8 cellular contexts compared by ENCODE assay signal in genomic region chr6:50815436-50816114, GRCh38. TPM values are rescaled to one million over a fixed set of nuclear protein-coding genes. Genes with fewer than 3 reads are reported as not detected.
DNase-seq lines count a peak whose midpoint lies in the region; ATAC-seq and TF ChIP-seq lines count a peak whose summit lies in the region.

No MANE protein-coding gene starts in this region.

- peak; percentile 46 for TF ChIP-seq CTCF in AG09309 (IDR thresholded peaks at IDR 0.05; ENCODE audit: control insufficient read depth, insufficient read depth, low read depth, low read length, missing control alignments)
- peak; percentile 44 for TF ChIP-seq CTCF in GM13977 (IDR thresholded peaks at IDR 0.05; ENCODE audit: extremely low read depth, insufficient read depth, missing control alignments)
- TF ChIP-seq CTCF in esophagus squamous epithelium (IDR thresholded peaks at IDR 0.05) = peak in 4 of 6 experiments; percentile 15 to 60 (median 30)
- no peak for TF ChIP-seq CTCF in sigmoid colon (IDR thresholded peaks at IDR 0.05)

- in situ Hi-C loops in GM13977 (cut with MboI; ENCODE audit: low pct_unique_long_range_greater_than_20kb, low sequenced_read_pairs, unreplicated experiment) = loop anchor here (25.0 kb wide), 2 partner anchors 1022 to 1197 kb away; no protein-coding TSS in a partner anchor

- DNase-seq in AG09309 (ENCODE audit: low read depth) (no peak), GM13977 (ENCODE audit: low spot score) (no peak), RKO (ENCODE audit: low spot score) (peak; percentile 39), esophagus squamous epithelium (lab: John Stamatoyannopoulos, UW) (no peak), sigmoid colon (no peak), NCI-H226 (no peak), A172 (ENCODE audit: low spot score) (no peak)

- peak; percentile 30 for ATAC-seq in HG02970 (IDR thresholded peaks at IDR 0.05; ENCODE audit: low FRiP score, unreplicated experiment)

- 2 to 5% methylated on average over 16 of the region's 16 CpGs for WGBS in esophagus squamous epithelium, 2 donors
- WGBS in sigmoid colon, 2 donors = 1 to 5% methylated on average over 16 of the region's 16 CpGs

- TF ChIP-seq POLR2A in esophagus squamous epithelium (IDR thresholded peaks at IDR 0.05) (no peak), sigmoid colon (IDR thresholded peaks at IDR 0.05) (no peak)

- peaks cover 0 to 62% (median 4%) of the 10 kb centered on the region in 4 donors for H3K27me3 ChIP-seq in esophagus squamous epithelium
- peaks cover 22 to 81% (median 42%) of the 10 kb centered on the region in 3 donors for H3K27me3 ChIP-seq in sigmoid colon

- H3K27ac ChIP-seq in esophagus squamous epithelium = peak overlapping the region in 3 of 4 donors; percentile 68 to 96 (median 76)
- no peak overlapping the region for H3K27ac ChIP-seq in sigmoid colon

- intact Hi-C loops in esophagus squamous epithelium (cut with DNase I) = loop anchor here (5.0 to 10.0 kb wide), 2 partner anchors 727 to 1229 kb away; no protein-coding TSS in a partner anchor
- intact Hi-C loops in sigmoid colon (cut with DNase I) = loop anchor here (2.0 to 10.0 kb wide), 5 partner anchors 1039 to 1447 kb away; no protein-coding TSS in a partner anchor

- H3K4me1 ChIP-seq in esophagus squamous epithelium (peaks cover 3 to 49% (median 12%) of the 10 kb centered on the region in 3 donors), sigmoid colon (peaks cover 0 to 17% (median 16%) of the 10 kb centered on the region in 4 donors)

- TF ChIP-seq EP300 in sigmoid colon (IDR thresholded peaks at IDR 0.05) = no peak

- H3K4me3 ChIP-seq in AG09309 (ENCODE audit: control insufficient read depth, low read depth, low read length) (peak overlapping the region; percentile 49), esophagus squamous epithelium (peak overlapping the region; percentile 40 to 58 (median 55)), sigmoid colon (peak overlapping the region; percentile 5 to 40 (median 31))

- H3K9me3 ChIP-seq in esophagus squamous epithelium = no peaks in the 10 kb centered on the region
- H3K9me3 ChIP-seq in sigmoid colon = no peaks in the 10 kb centered on the region

- H3K36me3 ChIP-seq in esophagus squamous epithelium = no peaks in the 10 kb centered on the region
- H3K36me3 ChIP-seq in sigmoid colon = no peaks in the 10 kb centered on the region

RNA-seq across cellular contexts. Expression of gene TFAP2B, which starts 3.1 kb away (rescaled TPM):
- total RNA-seq in esophagus squamous epithelium = 1 to 10 TPM in 3 of 4 donors, under 1 TPM in 1; 0.35 to 4.4 (median 1.8) TPM
- total RNA-seq in sigmoid colon = under 1 TPM in 2 of 4 donors, not detected in 2; under 0.01 to 0.66 TPM
- polyA plus RNA-seq in sigmoid colon = under 1 TPM in 1 of 3 donors, not detected in 2; 0.01 TPM
- total RNA-seq in A172 (2014; rRNA removed; shearing (Covaris generic)) = not detected in 2 replicates

Comparison
In these comparisons a context has a peak if more than half of its experiments do, and no peak if none do; other contexts are left out.
1. CTCF ChIP-seq: peak in AG09309 (single experiment), GM13977 (single experiment) and esophagus squamous epithelium (4 of 6); none in sigmoid colon (0 of 4).
2. H3K27ac ChIP-seq: peak in esophagus squamous epithelium (3 of 4); none in sigmoid colon (0 of 4).
3. Peak in every context shown above with its lines, with median percentiles within 50 percentile points of each other: H3K4me3 ChIP-seq.